1 cellular context compared by ENCODE assay signal in genomic region chr1:53220171-53220961, GRCh38.
TF ChIP-seq lines count a peak whose summit lies in the region.

CZIB (minus strand) TSS chr1:53220634; CDS start chr1:53220575, 59 bp downstream.

TF ChIP-seq in HEK293, 187 proteins besides CTCF, POLR2A, EP300 and RAD21 (continued from another document and continues in another):
- TF ChIP-seq PRDM4 (tag by site-specific recombination; IDR thresholded peaks at IDR 0.05) (0 out of 2 replicates have a peak, but pooled peaks have one; percentile 54), MEIS1 (CRISPR knock-in tag; IDR thresholded peaks at IDR 0.05; ENCODE audit: borderline replicate concordance) (no peak), ZNF558 (tag by site-specific recombination; IDR thresholded peaks at IDR 0.05) (no peak), ZFP41 (tag by site-specific recombination; IDR thresholded peaks at IDR 0.05; ENCODE audit: borderline replicate concordance) (no peak), ZNF660 (tag by site-specific recombination; IDR thresholded peaks at IDR 0.05) (peak; percentile 85), ZNF324 (tag by site-specific recombination; IDR thresholded peaks at IDR 0.05) (peak; percentile 98), ZNF777 (tag by site-specific recombination; IDR thresholded peaks at IDR 0.05; ENCODE audit: borderline replicate concordance) (peak; percentile 46; the same call in 1 of the 2 replicates), ZBTB7A (tag by site-specific recombination; IDR thresholded peaks at IDR 0.05; ENCODE audit: low read depth) (peak; percentile 95; the same call in 1 of the 2 replicates), ZNF350 (tag by site-specific recombination; IDR thresholded peaks at IDR 0.05) (no peak), ZNF184 (tag by site-specific recombination; IDR thresholded peaks at IDR 0.05) (peak; percentile 13; the same call in 1 of the 2 replicates), HOXA7 (CRISPR knock-in tag; IDR thresholded peaks at IDR 0.05; ENCODE audit: borderline replicate concordance) (no peak), ATF2 (tag by site-specific recombination; IDR thresholded peaks at IDR 0.05; ENCODE audit: low read depth) (no peak), KLF9 (tag by site-specific recombination; IDR thresholded peaks at IDR 0.05; ENCODE audit: low read depth) (peak; percentile 89), ZNF37A (tag by site-specific recombination; IDR thresholded peaks at IDR 0.05) (no peak), ZNF169 (tag by site-specific recombination; IDR thresholded peaks at IDR 0.05) (0 out of 2 replicates have a peak, but pooled peaks have one; percentile 48), ZNF639 (tag by site-specific recombination; IDR thresholded peaks at IDR 0.05) (peak; percentile 80), ZNF404 (tag by site-specific recombination; IDR thresholded peaks at IDR 0.05) (no peak), ZIC2 (tag by site-specific recombination; IDR thresholded peaks at IDR 0.05) (peak; percentile 75), ZNF610 (tag by site-specific recombination; IDR thresholded peaks at IDR 0.05; ENCODE audit: borderline replicate concordance) (peak; percentile 93), ZNF580 (tag by site-specific recombination; IDR thresholded peaks at IDR 0.05) (peak; percentile 95), ZNF280D (tag by site-specific recombination; IDR thresholded peaks at IDR 0.05) (peak; percentile 78), ZNF239 (tag by site-specific recombination; IDR thresholded peaks at IDR 0.05) (0 out of 2 replicates have a peak, but pooled peaks have one; percentile 73), ZBTB10 (tag by site-specific recombination; IDR thresholded peaks at IDR 0.05) (peak; percentile 68; the same call in 1 of the 2 replicates), ZNF23 (tag by site-specific recombination; IDR thresholded peaks at IDR 0.05; ENCODE audit: borderline replicate concordance) (no peak), ZNF112 (tag by site-specific recombination; IDR thresholded peaks at IDR 0.05) (no peak), ZSCAN18 (tag by site-specific recombination; IDR thresholded peaks at IDR 0.05) (no peak), ZNF211 (tag by site-specific recombination; IDR thresholded peaks at IDR 0.05; ENCODE audit: low read depth) (no peak), ZNF48 (tag by site-specific recombination; IDR thresholded peaks at IDR 0.05) (no peak), ZNF157 (tag by site-specific recombination; IDR thresholded peaks at IDR 0.05) (no peak), ZNF596 (tag by site-specific recombination; IDR thresholded peaks at IDR 0.05) (no peak), OSR2 (tag by site-specific recombination; IDR thresholded peaks at IDR 0.05) (0 out of 2 replicates have a peak, but pooled peaks have one; percentile 17), ZNF398 (tag by site-specific recombination; IDR thresholded peaks at IDR 0.05) (peak; percentile 72), BCL6B (tag by site-specific recombination; IDR thresholded peaks at IDR 0.05) (no peak), ZNF501 (tag by site-specific recombination; IDR thresholded peaks at IDR 0.05) (peak; percentile 99), ZNF18 (tag by site-specific recombination; IDR thresholded peaks at IDR 0.05) (0 out of 2 replicates have a peak, but pooled peaks have one; percentile 33), ZEB2 (tag by site-specific recombination; IDR thresholded peaks at IDR 0.05) (peak; percentile 97), ZNF26 (tag by site-specific recombination; IDR thresholded peaks at IDR 0.05) (no peak), ZNF10 (tag by site-specific recombination; IDR thresholded peaks at IDR 0.05) (peak; percentile 84; the same call in 1 of the 2 replicates), SALL2 (tag by site-specific recombination; IDR thresholded peaks at IDR 0.05; ENCODE audit: borderline replicate concordance) (no peak), ZNF510 (tag by site-specific recombination; IDR thresholded peaks at IDR 0.05; ENCODE audit: insufficient replicate concordance) (no peak), ZNF843 (tag by site-specific recombination; IDR thresholded peaks at IDR 0.05) (peak; percentile 91)
